1 cellular context compared by ENCODE assay signal in the genomic region with DNA sequence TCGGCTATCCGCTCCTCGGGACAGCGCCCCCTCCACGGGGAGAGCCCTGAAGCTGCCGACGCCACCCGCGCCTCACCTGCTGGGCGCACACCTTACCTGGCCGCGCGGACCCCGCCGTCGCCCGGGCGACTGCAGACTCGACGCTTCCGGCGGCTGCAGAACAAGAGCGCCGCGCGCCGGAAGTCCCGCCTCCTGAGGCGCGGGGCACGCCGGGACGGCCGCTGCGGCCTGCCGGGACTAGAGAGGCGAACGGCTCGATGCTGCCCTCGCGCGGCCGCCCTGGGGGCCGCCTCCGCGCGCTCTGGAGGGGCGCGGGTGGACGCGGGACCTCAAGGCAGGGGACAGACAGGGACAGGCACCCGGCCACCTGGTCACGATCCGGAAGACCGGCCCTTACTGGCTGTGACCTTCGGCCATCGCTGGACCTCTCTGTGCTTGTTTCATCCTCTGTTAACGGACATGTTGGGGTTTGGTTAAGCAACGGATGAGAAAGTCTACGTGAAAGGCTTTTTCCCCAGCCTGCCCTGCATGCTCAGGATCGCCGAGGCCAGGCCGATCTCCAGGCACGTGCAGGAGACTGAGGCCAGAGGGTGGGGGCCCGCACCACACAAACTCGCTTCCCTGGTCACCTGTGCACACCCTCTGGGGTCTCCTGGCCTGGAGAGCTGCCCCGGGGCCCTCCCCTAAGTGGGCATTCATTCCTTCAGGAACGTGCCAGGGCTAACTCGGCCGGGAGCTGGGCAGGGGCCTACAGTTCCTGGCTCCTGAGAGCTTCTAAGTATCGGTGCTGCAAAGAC.
TF ChIP-seq lines count a peak whose summit lies in the region.

A gene with protein sequence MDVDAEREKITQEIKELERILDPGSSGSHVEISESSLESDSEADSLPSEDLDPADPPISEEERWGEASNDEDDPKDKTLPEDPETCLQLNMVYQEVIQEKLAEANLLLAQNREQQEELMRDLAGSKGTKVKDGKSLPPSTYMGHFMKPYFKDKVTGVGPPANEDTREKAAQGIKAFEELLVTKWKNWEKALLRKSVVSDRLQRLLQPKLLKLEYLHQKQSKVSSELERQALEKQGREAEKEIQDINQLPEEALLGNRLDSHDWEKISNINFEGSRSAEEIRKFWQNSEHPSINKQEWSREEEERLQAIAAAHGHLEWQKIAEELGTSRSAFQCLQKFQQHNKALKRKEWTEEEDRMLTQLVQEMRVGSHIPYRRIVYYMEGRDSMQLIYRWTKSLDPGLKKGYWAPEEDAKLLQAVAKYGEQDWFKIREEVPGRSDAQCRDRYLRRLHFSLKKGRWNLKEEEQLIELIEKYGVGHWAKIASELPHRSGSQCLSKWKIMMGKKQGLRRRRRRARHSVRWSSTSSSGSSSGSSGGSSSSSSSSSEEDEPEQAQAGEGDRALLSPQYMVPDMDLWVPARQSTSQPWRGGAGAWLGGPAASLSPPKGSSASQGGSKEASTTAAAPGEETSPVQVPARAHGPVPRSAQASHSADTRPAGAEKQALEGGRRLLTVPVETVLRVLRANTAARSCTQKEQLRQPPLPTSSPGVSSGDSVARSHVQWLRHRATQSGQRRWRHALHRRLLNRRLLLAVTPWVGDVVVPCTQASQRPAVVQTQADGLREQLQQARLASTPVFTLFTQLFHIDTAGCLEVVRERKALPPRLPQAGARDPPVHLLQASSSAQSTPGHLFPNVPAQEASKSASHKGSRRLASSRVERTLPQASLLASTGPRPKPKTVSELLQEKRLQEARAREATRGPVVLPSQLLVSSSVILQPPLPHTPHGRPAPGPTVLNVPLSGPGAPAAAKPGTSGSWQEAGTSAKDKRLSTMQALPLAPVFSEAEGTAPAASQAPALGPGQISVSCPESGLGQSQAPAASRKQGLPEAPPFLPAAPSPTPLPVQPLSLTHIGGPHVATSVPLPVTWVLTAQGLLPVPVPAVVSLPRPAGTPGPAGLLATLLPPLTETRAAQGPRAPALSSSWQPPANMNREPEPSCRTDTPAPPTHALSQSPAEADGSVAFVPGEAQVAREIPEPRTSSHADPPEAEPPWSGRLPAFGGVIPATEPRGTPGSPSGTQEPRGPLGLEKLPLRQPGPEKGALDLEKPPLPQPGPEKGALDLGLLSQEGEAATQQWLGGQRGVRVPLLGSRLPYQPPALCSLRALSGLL (N-terminal part only) (minus strand): TSS at position 133 of the 797 bp plus-strand sequence. CDS start 1,742 bp downstream, outside the sequence.

TF ChIP-seq in HEK293, 187 proteins besides CTCF, POLR2A, EP300 and RAD21 (continues in another document):
- TF ChIP-seq KLF9 (tag by site-specific recombination; IDR thresholded peaks at IDR 0.05; ENCODE audit: low read depth) (peak; percentile 15; the same call in 1 of the 2 replicates), SCRT2 (tag by site-specific recombination; IDR thresholded peaks at IDR 0.05) (no peak), ZNF404 (tag by site-specific recombination; IDR thresholded peaks at IDR 0.05) (no peak), ZNF658 (tag by site-specific recombination; IDR thresholded peaks at IDR 0.05) (no peak), YY1 (tag by site-specific recombination; IDR thresholded peaks at IDR 0.05) (no peak), ZNF530 (tag by site-specific recombination; IDR thresholded peaks at IDR 0.05; ENCODE audit: low read depth) (no peak), ZNF747 (tag by site-specific recombination; IDR thresholded peaks at IDR 0.05) (no peak), ZNF571 (tag by site-specific recombination; IDR thresholded peaks at IDR 0.05) (no peak), KLF10 (tag by site-specific recombination; IDR thresholded peaks at IDR 0.05) (peak; percentile 55), ZNF600 (tag by site-specific recombination; IDR thresholded peaks at IDR 0.05) (peak; percentile 71), ZNF211 (tag by site-specific recombination; IDR thresholded peaks at IDR 0.05; ENCODE audit: low read depth) (no peak), ZEB2 (tag by site-specific recombination; IDR thresholded peaks at IDR 0.05) (peak; percentile 43; the same call in 1 of the 2 replicates), ZNF670 (tag by site-specific recombination; IDR thresholded peaks at IDR 0.05; ENCODE audit: low read depth) (no peak), ZNF132 (tag by site-specific recombination; IDR thresholded peaks at IDR 0.05; ENCODE audit: borderline replicate concordance) (no peak), ZNF335 (tag by site-specific recombination; conservative IDR thresholded peaks at IDR 0.05) (peak; percentile 65), SALL2 (tag by site-specific recombination; IDR thresholded peaks at IDR 0.05; ENCODE audit: borderline replicate concordance) (no peak), ZBTB48 (tag by site-specific recombination; IDR thresholded peaks at IDR 0.05) (no peak; the same call in 1 of the 2 replicates), ZNF266 (tag by site-specific recombination; IDR thresholded peaks at IDR 0.05; ENCODE audit: low read depth) (no peak), ZBTB21 (tag by site-specific recombination; IDR thresholded peaks at IDR 0.05) (no peak), ZNF10 (tag by site-specific recombination; IDR thresholded peaks at IDR 0.05) (peak; percentile 42; the same call in 1 of the 2 replicates), ZNF140 (tag by site-specific recombination; IDR thresholded peaks at IDR 0.05) (no peak), ZSCAN30 (tag by site-specific recombination; IDR thresholded peaks at IDR 0.05) (peak; percentile 71), ZNF521 (tag by site-specific recombination; IDR thresholded peaks at IDR 0.05) (no peak), PRDM1 (tag by site-specific recombination; IDR thresholded peaks at IDR 0.05) (no peak), SP7 (tag by site-specific recombination; IDR thresholded peaks at IDR 0.05) (no peak), ZNF585B (tag by site-specific recombination; IDR thresholded peaks at IDR 0.05) (no peak)
- TF ChIP-seq, protein P1, sequence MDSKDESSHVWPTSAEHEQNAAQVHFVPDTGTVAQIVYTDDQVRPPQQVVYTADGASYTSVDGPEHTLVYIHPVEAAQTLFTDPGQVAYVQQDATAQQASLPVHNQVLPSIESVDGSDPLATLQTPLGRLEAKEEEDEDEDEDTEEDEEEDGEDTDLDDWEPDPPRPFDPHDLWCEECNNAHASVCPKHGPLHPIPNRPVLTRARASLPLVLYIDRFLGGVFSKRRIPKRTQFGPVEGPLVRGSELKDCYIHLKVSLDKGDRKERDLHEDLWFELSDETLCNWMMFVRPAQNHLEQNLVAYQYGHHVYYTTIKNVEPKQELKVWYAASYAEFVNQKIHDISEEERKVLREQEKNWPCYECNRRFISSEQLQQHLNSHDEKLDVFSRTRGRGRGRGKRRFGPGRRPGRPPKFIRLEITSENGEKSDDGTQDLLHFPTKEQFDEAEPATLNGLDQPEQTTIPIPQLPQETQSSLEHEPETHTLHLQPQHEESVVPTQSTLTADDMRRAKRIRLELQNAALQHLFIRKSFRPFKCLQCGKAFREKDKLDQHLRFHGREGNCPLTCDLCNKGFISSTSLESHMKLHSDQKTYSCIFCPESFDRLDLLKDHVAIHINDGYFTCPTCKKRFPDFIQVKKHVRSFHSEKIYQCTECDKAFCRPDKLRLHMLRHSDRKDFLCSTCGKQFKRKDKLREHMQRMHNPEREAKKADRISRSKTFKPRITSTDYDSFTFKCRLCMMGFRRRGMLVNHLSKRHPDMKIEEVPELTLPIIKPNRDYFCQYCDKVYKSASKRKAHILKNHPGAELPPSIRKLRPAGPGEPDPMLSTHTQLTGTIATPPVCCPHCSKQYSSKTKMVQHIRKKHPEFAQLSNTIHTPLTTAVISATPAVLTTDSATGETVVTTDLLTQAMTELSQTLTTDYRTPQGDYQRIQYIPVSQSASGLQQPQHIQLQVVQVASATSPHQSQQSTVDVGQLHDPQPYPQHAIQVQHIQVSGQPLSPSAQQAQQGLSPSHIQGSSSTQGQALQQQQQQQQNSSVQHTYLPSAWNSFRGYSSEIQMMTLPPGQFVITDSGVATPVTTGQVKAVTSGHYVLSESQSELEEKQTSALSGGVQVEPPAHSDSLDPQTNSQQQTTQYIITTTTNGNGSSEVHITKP (tag by site-specific recombination; IDR thresholded peaks at IDR 0.05): no peak
- TF ChIP-seq, protein P2, sequence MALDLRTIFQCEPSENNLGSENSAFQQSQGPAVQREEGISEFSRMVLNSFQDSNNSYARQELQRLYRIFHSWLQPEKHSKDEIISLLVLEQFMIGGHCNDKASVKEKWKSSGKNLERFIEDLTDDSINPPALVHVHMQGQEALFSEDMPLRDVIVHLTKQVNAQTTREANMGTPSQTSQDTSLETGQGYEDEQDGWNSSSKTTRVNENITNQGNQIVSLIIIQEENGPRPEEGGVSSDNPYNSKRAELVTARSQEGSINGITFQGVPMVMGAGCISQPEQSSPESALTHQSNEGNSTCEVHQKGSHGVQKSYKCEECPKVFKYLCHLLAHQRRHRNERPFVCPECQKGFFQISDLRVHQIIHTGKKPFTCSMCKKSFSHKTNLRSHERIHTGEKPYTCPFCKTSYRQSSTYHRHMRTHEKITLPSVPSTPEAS (tag by site-specific recombination; IDR thresholded peaks at IDR 0.05): no peak
- TF ChIP-seq, protein P3, sequence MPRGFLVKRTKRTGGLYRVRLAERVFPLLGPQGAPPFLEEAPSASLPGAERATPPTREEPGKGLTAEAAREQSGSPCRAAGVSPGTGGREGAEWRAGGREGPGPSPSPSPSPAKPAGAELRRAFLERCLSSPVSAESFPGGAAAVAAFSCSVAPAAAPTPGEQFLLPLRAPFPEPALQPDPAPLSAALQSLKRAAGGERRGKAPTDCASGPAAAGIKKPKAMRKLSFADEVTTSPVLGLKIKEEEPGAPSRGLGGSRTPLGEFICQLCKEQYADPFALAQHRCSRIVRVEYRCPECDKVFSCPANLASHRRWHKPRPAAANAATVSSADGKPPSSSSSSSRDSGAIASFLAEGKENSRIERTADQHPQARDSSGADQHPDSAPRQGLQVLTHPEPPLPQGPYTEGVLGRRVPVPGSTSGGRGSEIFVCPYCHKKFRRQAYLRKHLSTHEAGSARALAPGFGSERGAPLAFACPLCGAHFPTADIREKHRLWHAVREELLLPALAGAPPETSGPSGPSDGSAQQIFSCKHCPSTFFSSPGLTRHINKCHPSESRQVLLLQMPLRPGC (tag by site-specific recombination; IDR thresholded peaks at IDR 0.05): 0 out of 2 replicates have a peak, but pooled peaks have one; percentile 24
- TF ChIP-seq, protein P4, sequence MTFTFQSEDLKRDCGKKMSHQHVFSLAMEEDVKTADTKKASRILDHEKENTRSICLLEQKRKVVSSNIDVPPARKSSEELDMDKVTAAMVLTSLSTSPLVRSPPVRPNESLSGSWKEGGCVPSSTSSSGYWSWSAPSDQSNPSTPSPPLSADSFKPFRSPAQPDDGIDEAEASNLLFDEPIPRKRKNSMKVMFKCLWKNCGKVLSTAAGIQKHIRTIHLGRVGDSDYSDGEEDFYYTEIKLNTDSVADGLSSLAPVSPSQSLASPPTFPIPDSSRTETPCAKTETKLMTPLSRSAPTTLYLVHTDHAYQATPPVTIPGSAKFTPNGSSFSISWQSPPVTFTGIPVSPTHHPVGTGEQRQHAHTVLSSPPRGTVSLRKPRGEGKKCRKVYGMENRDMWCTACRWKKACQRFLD (tag by site-specific recombination; IDR thresholded peaks at IDR 0.05): no peak
- TF ChIP-seq, protein P5, sequence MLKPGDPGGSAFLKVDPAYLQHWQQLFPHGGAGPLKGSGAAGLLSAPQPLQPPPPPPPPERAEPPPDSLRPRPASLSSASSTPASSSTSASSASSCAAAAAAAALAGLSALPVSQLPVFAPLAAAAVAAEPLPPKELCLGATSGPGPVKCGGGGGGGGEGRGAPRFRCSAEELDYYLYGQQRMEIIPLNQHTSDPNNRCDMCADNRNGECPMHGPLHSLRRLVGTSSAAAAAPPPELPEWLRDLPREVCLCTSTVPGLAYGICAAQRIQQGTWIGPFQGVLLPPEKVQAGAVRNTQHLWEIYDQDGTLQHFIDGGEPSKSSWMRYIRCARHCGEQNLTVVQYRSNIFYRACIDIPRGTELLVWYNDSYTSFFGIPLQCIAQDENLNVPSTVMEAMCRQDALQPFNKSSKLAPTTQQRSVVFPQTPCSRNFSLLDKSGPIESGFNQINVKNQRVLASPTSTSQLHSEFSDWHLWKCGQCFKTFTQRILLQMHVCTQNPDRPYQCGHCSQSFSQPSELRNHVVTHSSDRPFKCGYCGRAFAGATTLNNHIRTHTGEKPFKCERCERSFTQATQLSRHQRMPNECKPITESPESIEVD (tag by site-specific recombination; IDR thresholded peaks at IDR 0.05): no peak
- TF ChIP-seq, protein P6, sequence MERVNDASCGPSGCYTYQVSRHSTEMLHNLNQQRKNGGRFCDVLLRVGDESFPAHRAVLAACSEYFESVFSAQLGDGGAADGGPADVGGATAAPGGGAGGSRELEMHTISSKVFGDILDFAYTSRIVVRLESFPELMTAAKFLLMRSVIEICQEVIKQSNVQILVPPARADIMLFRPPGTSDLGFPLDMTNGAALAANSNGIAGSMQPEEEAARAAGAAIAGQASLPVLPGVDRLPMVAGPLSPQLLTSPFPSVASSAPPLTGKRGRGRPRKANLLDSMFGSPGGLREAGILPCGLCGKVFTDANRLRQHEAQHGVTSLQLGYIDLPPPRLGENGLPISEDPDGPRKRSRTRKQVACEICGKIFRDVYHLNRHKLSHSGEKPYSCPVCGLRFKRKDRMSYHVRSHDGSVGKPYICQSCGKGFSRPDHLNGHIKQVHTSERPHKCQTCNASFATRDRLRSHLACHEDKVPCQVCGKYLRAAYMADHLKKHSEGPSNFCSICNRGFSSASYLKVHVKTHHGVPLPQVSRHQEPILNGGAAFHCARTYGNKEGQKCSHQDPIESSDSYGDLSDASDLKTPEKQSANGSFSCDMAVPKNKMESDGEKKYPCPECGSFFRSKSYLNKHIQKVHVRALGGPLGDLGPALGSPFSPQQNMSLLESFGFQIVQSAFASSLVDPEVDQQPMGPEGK (tag by site-specific recombination; IDR thresholded peaks at IDR 0.05): peak; percentile 54
- TF ChIP-seq, protein P7, sequence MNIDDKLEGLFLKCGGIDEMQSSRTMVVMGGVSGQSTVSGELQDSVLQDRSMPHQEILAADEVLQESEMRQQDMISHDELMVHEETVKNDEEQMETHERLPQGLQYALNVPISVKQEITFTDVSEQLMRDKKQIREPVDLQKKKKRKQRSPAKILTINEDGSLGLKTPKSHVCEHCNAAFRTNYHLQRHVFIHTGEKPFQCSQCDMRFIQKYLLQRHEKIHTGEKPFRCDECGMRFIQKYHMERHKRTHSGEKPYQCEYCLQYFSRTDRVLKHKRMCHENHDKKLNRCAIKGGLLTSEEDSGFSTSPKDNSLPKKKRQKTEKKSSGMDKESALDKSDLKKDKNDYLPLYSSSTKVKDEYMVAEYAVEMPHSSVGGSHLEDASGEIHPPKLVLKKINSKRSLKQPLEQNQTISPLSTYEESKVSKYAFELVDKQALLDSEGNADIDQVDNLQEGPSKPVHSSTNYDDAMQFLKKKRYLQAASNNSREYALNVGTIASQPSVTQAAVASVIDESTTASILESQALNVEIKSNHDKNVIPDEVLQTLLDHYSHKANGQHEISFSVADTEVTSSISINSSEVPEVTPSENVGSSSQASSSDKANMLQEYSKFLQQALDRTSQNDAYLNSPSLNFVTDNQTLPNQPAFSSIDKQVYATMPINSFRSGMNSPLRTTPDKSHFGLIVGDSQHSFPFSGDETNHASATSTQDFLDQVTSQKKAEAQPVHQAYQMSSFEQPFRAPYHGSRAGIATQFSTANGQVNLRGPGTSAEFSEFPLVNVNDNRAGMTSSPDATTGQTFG (tag by site-specific recombination; IDR thresholded peaks at IDR 0.05; ENCODE audit: borderline replicate concordance): no peak
